In the genomic region with DNA sequence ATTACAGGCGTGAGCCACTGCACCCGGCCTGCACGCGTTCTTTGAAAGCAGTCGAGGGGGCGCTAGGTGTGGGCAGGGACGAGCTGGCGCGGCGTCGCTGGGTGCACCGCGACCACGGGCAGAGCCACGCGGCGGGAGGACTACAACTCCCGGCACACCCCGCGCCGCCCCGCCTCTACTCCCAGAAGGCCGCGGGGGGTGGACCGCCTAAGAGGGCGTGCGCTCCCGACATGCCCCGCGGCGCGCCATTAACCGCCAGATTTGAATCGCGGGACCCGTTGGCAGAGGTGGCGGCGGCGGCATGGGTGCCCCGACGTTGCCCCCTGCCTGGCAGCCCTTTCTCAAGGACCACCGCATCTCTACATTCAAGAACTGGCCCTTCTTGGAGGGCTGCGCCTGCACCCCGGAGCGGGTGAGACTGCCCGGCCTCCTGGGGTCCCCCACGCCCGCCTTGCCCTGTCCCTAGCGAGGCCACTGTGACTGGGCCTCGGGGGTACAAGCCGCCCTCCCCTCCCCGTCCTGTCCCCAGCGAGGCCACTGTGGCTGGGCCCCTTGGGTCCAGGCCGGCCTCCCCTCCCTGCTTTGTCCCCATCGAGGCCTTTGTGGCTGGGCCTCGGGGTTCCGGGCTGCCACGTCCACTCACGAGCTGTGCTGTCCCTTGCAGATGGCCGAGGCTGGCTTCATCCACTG, we compare ENCODE assay signal across 8 cellular contexts. TPM values are rescaled to one million over a fixed set of nuclear protein-coding genes. Genes with fewer than 3 reads are reported as not detected.
A peak's percentile ranks its signal among the peaks of the same experiment; 100 is the strongest.
DNase-seq lines count a peak whose midpoint lies in the region; TF ChIP-seq lines count a peak whose summit lies in the region.

A gene (plus strand): TSS at position 238 of the 690 bp plus-strand sequence. CDS start 64 bp downstream, at position 302.

- peak in 1 of 2 experiments; percentile 58; a peak in 1 of 4 replicates for TF ChIP-seq EP300 in SK-N-SH (IDR thresholded peaks at IDR 0.05; ENCODE audit: borderline replicate concordance in 1 of 2, low read depth in 1 of 2, low read length in 1 of 2)

- H3K4me3 ChIP-seq in SK-N-SH (ENCODE audit: low read depth in 2 of 2, low read length in 1 of 2) (peak within 1 kb of the TSS; percentile 62 to 87), osteoblast (ENCODE audit: insufficient read depth, low read length) (peak within 1 kb of the TSS; percentile 91), testis (peak within 1 kb of the TSS; percentile 56 to 66)

- POLR2A ChIA-PET in HEK293T (lab: Yijun Ruan, JAX), result interaction anchor here (0.6 to 2.4 kb wide), 10 partner anchors 8 to 118 kb away, joined by 3 to 26 read pairs (median 4); a partner anchor contains a TSS
- POLR2A ChIA-PET in SK-N-SH (lab: Yijun Ruan, JAX), result interaction anchor here (1.2 kb wide), 1 partner anchor 10 kb away, joined by 3 read pairs; no protein-coding TSS in a partner anchor

- peaks cover 51% of the 10 kb centered on the region for H3K79me2 ChIP-seq in SK-N-SH (ENCODE audit: insufficient read depth)
- H3K79me2 ChIP-seq in osteoblast (ENCODE audit: insufficient read depth, low read length), result peaks cover 30% of the 10 kb centered on the region

- peaks cover under 1% of the 10 kb centered on the region; the same call in 1 of the 2 replicates for H4K20me1 ChIP-seq in SK-N-SH (ENCODE audit: insufficient read depth)
- no peaks in the 10 kb centered on the region for H4K20me1 ChIP-seq in osteoblast (ENCODE audit: insufficient read depth, low read length)

- peaks cover 25% of the 10 kb centered on the region for H3K36me3 Mint-ChIP-seq in activated naive CD4-positive, alpha-beta T cell treated with anti-CD3 and anti-CD28 coated beads for 36 hours (ENCODE audit: low read depth)

- H3K27ac ChIP-seq in SK-N-SH (ENCODE audit: low read depth in 2 of 2, low read length in 1 of 2), result peak within 1 kb of the TSS; percentile 29 to 39; a peak in 3 of 4 replicates
- peak within 1 kb of the TSS; percentile 66 for H3K27ac ChIP-seq in osteoblast (ENCODE audit: low read depth, low read length)
- H3K27ac ChIP-seq in testis, result no peak within 1 kb of the TSS

- H3K4me1 ChIP-seq in SK-N-SH (ENCODE audit: control insufficient read depth in 1 of 2, insufficient read depth in 2 of 2, low read depth in 1 of 2, low read length in 1 of 2), result peaks cover 7 to 12% of the 10 kb centered on the region in 2 experiments; a peak in 2 of 4 replicates
- H3K4me1 ChIP-seq in osteoblast (ENCODE audit: insufficient read depth, low read length), result peaks cover 6% of the 10 kb centered on the region
- H3K4me1 ChIP-seq in testis, result peaks cover 5% of the 10 kb centered on the region

- H3F3A ChIP-seq in SK-N-SH (replicated peaks; ENCODE audit: insufficient read depth), result no peaks in the 10 kb centered on the region

- intact Hi-C loops in activated naive CD4-positive, alpha-beta T cell treated with anti-CD3 and anti-CD28 coated beads for 36 hours (cut with micrococcal nuclease), result loop anchor here (2.0 kb wide), 2 partner anchors 27 to 41 kb away; a partner anchor contains a TSS
- intact Hi-C loops in testis (cut with DNase I; ENCODE audit: low total_unique reads), result no loop called here

- peak within 1 kb of the TSS; percentile 95 for H2AFZ ChIP-seq in SK-N-SH (ENCODE audit: low read depth)
- peak within 1 kb of the TSS; percentile 98 for H2AFZ ChIP-seq in osteoblast (ENCODE audit: low read length)

- peak within 1 kb of the TSS; percentile 19 for H3K27ac Mint-ChIP-seq in activated naive CD4-positive, alpha-beta T cell treated with anti-CD3 and anti-CD28 coated beads for 36 hours

- TF ChIP-seq CTCF in SK-N-SH (IDR thresholded peaks at IDR 0.05) (no peak), osteoblast (IDR thresholded peaks at IDR 0.05; ENCODE audit: extremely low read depth, low read depth, low read length) (no peak), testis (IDR thresholded peaks at IDR 0.05) (no peak)

- DNase-seq in EL (peak; percentile 87), HEK293T (ENCODE audit: extremely low spot score) (peak; percentile 98), NCI-H1105 (lab: John Stamatoyannopoulos, UW) (peak; percentile 87), SK-N-SH (peak; percentile 100), glomerular visceral epithelial cell (ENCODE audit: extremely low spot score) (peak; percentile 87), osteoblast (ENCODE audit: insufficient read length, low spot score, missing footprints) (peak; percentile 99), testis (peak; percentile 95)
- peak; percentile 94 for DNase-seq in activated naive CD4-positive, alpha-beta T cell treated with anti-CD3 and anti-CD28 coated beads for 36 hours

- no peaks in the 10 kb centered on the region for H3K27me3 Mint-ChIP-seq in activated naive CD4-positive, alpha-beta T cell treated with anti-CD3 and anti-CD28 coated beads for 36 hours (ENCODE audit: low read depth)

- peak within 1 kb of the TSS; percentile 92 for H3K9ac ChIP-seq in SK-N-SH

- no peaks in the 10 kb centered on the region for H3K9me3 ChIP-seq in SK-N-SH
- no peaks in the 10 kb centered on the region for H3K9me3 ChIP-seq in osteoblast (ENCODE audit: low read depth, low read length)
- H3K9me3 ChIP-seq in testis, result no peaks in the 10 kb centered on the region

- H3K27me3 ChIP-seq in SK-N-SH (ENCODE audit: insufficient read depth) (no peaks in the 10 kb centered on the region), osteoblast (ENCODE audit: insufficient read depth, low read length) (no peaks in the 10 kb centered on the region), testis (no peaks in the 10 kb centered on the region)

- CTCF ChIA-PET in HEK293T (lab: Yijun Ruan, JAX) (interaction anchor here (0.8 to 1.3 kb wide), 3 partner anchors 27 to 231 kb away, joined by 3 to 4 read pairs (median 3); a partner anchor contains a TSS), SK-N-SH (lab: Yijun Ruan, JAX) (interaction anchor here (0.7 to 1.6 kb wide), 7 partner anchors 9 to 100 kb away, joined by 3 to 7 read pairs (median 3); a partner anchor contains a TSS)
- CTCF ChIA-PET in activated naive CD4-positive, alpha-beta T cell treated with anti-CD3 and anti-CD28 coated beads for 36 hours (lab: Charles Lee), result interaction anchor here (1.6 to 2.4 kb wide), 2 partner anchors 37 to 129 kb away, joined by 4 to 8 read pairs; no protein-coding TSS in a partner anchor

- no peak for TF ChIP-seq RAD21 in SK-N-SH (IDR thresholded peaks at IDR 0.05; ENCODE audit: low read length)

- no peaks in the 10 kb centered on the region for H3K9me3 Mint-ChIP-seq in activated naive CD4-positive, alpha-beta T cell treated with anti-CD3 and anti-CD28 coated beads for 36 hours

- 2% methylated on average over 25 of the region's 60 CpGs for WGBS in SK-N-SH (ENCODE audit: low lambda C conversion rate)
- 0 to 4% methylated on average over 14 to 51 of the region's 60 CpGs for WGBS in testis, 2 donors

- H3K9me2 ChIP-seq in SK-N-SH, result no peaks in the 10 kb centered on the region

- TF ChIP-seq POLR2A in testis (IDR thresholded peaks at IDR 0.05), result no peak

- peaks cover 0 to 18% of the 10 kb centered on the region in 2 experiments for H3K36me3 ChIP-seq in SK-N-SH (replicated peaks in 1 of 2; ENCODE audit: control insufficient read depth in 1 of 2, insufficient read depth in 2 of 2, low read length in 1 of 2)
- H3K36me3 ChIP-seq in osteoblast (ENCODE audit: insufficient read depth, low read length), result peaks cover 3% of the 10 kb centered on the region
- H3K36me3 ChIP-seq in testis (ENCODE audit: low read depth, missing control alignments), result no peaks in the 10 kb centered on the region

- peak within 1 kb of the TSS; percentile 98 for H3K4me2 ChIP-seq in SK-N-SH
- peak within 1 kb of the TSS; percentile 98 for H3K4me2 ChIP-seq in osteoblast (ENCODE audit: insufficient read depth, low read length)

- H3K4me1 Mint-ChIP-seq in activated naive CD4-positive, alpha-beta T cell treated with anti-CD3 and anti-CD28 coated beads for 36 hours (ENCODE audit: low read depth), result peaks cover 8% of the 10 kb centered on the region

- H3K4me3 Mint-ChIP-seq in activated naive CD4-positive, alpha-beta T cell treated with anti-CD3 and anti-CD28 coated beads for 36 hours, result peak within 1 kb of the TSS; percentile 92

TF ChIP-seq in HEK293T, 16 proteins besides CTCF, POLR2A, EP300 and RAD21:
- TF ChIP-seq NFRKB (IDR thresholded peaks at IDR 0.05) (no peak), FOXK2 (IDR thresholded peaks at IDR 0.05) (no peak), L3MBTL2 (conservative IDR thresholded peaks at IDR 0.05) (peak; percentile 96), FOXM1 (IDR thresholded peaks at IDR 0.05; ENCODE audit: borderline replicate concordance) (peak; percentile 94), TARDBP (IDR thresholded peaks at IDR 0.05) (no peak), HDGF (IDR thresholded peaks at IDR 0.05; ENCODE audit: borderline replicate concordance) (no peak), CTBP1 (IDR thresholded peaks at IDR 0.05; ENCODE audit: borderline replicate concordance) (no peak), SP1 (IDR thresholded peaks at IDR 0.05) (no peak)

TF ChIP-seq in SK-N-SH, 30 proteins besides CTCF, POLR2A, EP300 and RAD21 (continues in another document):
- TF ChIP-seq, protein P1, sequence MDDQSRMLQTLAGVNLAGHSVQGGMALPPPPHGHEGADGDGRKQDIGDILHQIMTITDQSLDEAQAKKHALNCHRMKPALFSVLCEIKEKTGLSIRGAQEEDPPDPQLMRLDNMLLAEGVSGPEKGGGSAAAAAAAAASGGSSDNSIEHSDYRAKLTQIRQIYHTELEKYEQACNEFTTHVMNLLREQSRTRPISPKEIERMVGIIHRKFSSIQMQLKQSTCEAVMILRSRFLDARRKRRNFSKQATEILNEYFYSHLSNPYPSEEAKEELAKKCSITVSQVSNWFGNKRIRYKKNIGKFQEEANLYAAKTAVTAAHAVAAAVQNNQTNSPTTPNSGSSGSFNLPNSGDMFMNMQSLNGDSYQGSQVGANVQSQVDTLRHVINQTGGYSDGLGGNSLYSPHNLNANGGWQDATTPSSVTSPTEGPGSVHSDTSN (IDR thresholded peaks at IDR 0.05), result peak; percentile 15; the same call in 1 of the 2 replicates
- TF ChIP-seq, protein P2, sequence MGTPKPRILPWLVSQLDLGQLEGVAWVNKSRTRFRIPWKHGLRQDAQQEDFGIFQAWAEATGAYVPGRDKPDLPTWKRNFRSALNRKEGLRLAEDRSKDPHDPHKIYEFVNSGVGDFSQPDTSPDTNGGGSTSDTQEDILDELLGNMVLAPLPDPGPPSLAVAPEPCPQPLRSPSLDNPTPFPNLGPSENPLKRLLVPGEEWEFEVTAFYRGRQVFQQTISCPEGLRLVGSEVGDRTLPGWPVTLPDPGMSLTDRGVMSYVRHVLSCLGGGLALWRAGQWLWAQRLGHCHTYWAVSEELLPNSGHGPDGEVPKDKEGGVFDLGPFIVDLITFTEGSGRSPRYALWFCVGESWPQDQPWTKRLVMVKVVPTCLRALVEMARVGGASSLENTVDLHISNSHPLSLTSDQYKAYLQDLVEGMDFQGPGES (IDR thresholded peaks at IDR 0.05; ENCODE audit: low read depth, low read length), result no peak
- peak; percentile 82 for TF ChIP-seq YY1 (IDR thresholded peaks at IDR 0.05; ENCODE audit: low read depth)

RNA-seq across cellular contexts. Expression of the gene that starts here (rescaled TPM):
- polyA plus RNA-seq in SK-N-SH (2012; rRNA removed) (23.5 and 31.4 TPM in 2 replicates), testis (ENCODE audit: insufficient read depth, low read depth, low replicate concordance) (58.5 TPM)
- 25.8 and 29.6 TPM in 2 replicates for polyA plus RNA-seq in SK-N-SH (2012; cell fraction: cytosol; rRNA removed)
- polyA plus RNA-seq in SK-N-SH (2012; cell fraction: nucleus; rRNA removed), result 13.7 and 15.8 TPM in 2 replicates
- 100 to 1,000 TPM; 117 to 118 TPM for total RNA-seq in activated naive CD4-positive, alpha-beta T cell treated with anti-CD3 and anti-CD28 coated beads for 36 hours
- total RNA-seq in osteoblast (8.0 and 11.5 TPM in 2 replicates), testis (10 to 100 TPM; 12.4 to 28.1 TPM)

Comparison
In these comparisons a context has a peak if more than half of its experiments do, and no peak if none do; other contexts are left out.
1. H3K27ac ChIP-seq: peak in SK-N-SH (2 of 2) and osteoblast (single experiment); none in testis (0 of 2).
2. Peak in every context shown above with its lines, with median percentiles within 50 percentile points of each other: DNase-seq and H3K4me3 ChIP-seq.